21 cellular contexts compared by ENCODE assay signal in genomic region chr5:56543431-56544385, GRCh38.
A peak's percentile ranks its signal among the peaks of the same experiment; 100 is the strongest.
DNase-seq lines count a peak whose midpoint lies in the region; ATAC-seq and TF ChIP-seq lines count a peak whose summit lies in the region.
"Had no signal": no experiment of that assay in that cellular context is flagged by ENCODE, and none has a peak within 500 bp of the region (broad histone marks: within the 10 kb centered on the region; RNA-seq: fewer than 3 reads in every experiment).

No MANE protein-coding gene starts in this region.

- no peak overlapping the region for H3K4me3 ChIP-seq in esophagus squamous epithelium
- H3K4me3 ChIP-seq in psoas muscle, result no peak overlapping the region
- H3K4me3 ChIP-seq in suprapubic skin, result no peak overlapping the region
- H3K4me3 ChIP-seq: esophagus muscularis mucosa, upper lobe of left lung had no signal

- H3K27ac ChIP-seq in esophagus squamous epithelium (peak overlapping the region; percentile 42 to 55 (median 52)), psoas muscle (no peak overlapping the region), suprapubic skin (no peak overlapping the region)
- H3K27ac ChIP-seq: esophagus muscularis mucosa, upper lobe of left lung had no signal

- H3K4me1 ChIP-seq in esophagus squamous epithelium (peaks cover 0 to 19% (median 5%) of the 10 kb centered on the region in 3 donors), psoas muscle (no peaks in the 10 kb centered on the region), suprapubic skin (peaks cover 15% of the 10 kb centered on the region)
- H3K4me1 ChIP-seq: upper lobe of left lung had no signal

- no peak for ATAC-seq in stimulated activated memory B cell treated with anti-CD40 and anti-IgM and Interleukin-4, amounts not matched to agents 10 μg/mL and 1 μg/mL and 100 μg/mL, for 72 hours
- no peak for ATAC-seq in psoas muscle
- ATAC-seq in stimulated activated naive B cell treated with anti-CD40 and anti-IgM and Interleukin-4, amounts not matched to agents 10 μg/mL and 1 μg/mL and 100 μg/mL, for 72 hours (replicated peaks), result no peak
- ATAC-seq: CD8-positive, alpha-beta T cell; left ventricle myocardium superior had no signal

- no peak for TF ChIP-seq EP300 in suprapubic skin (IDR thresholded peaks at IDR 0.05)

- H3K9me3 Mint-ChIP-seq in stimulated activated memory B cell treated with anti-CD40 and anti-IgM and Interleukin-4, amounts not matched to agents 10 μg/mL and 1 μg/mL and 100 μg/mL, for 72 hours, result no peaks in the 10 kb centered on the region
- H3K9me3 Mint-ChIP-seq in stimulated activated naive B cell treated with anti-CD40 and anti-IgM and Interleukin-4, amounts not matched to agents 10 μg/mL and 1 μg/mL and 100 μg/mL, for 72 hours, result no peaks in the 10 kb centered on the region
- H3K9me3 Mint-ChIP-seq: CD8-positive, alpha-beta T cell; natural killer cell treated with Interleukin-12 subunit alpha and Interleukin-12 subunit beta and Interleukin-15 and Interleukin-18, amount 100 ng/mL, for 72 hours had no signal

- no peak for TF ChIP-seq POLR2A in esophagus squamous epithelium (IDR thresholded peaks at IDR 0.05)
- TF ChIP-seq POLR2A in suprapubic skin (IDR thresholded peaks at IDR 0.05), result no peak

- DNase-seq in HS-27A (ENCODE audit: low read depth), result peak; percentile 50
- peak; percentile 17 for DNase-seq in RKO (ENCODE audit: low spot score)
- DNase-seq in esophagus squamous epithelium (lab: John Stamatoyannopoulos, UW), result no peak
- DNase-seq in Kasumi-1 (lab: John Stamatoyannopoulos, UW), result no peak
- no peak for DNase-seq in psoas muscle
- no peak for DNase-seq in stimulated activated naive B cell treated with anti-CD40 and anti-IgM and Interleukin-4, amounts not matched to agents 10 μg/mL and 1 μg/mL and 100 μg/mL, for 72 hours
- DNase-seq in suprapubic skin (ENCODE audit: low spot score in 2 of 2), result no peak
- DNase-seq: activated CD4-positive, alpha-beta T cell treated with anti-CD3 and anti-CD28 coated beads for 48 hours; activated naive CD8-positive, alpha-beta T cell treated with anti-CD3 and anti-CD28 coated beads, Interleukin-2, amount 10 ng/mL, durations not matched to agents 7 days and 5 days; activated T-cell treated with anti-CD3 and anti-CD28 coated beads for 4 hours; CD8-positive, alpha-beta T cell; left ventricle myocardium superior; NCI-H187 treated with DMSO at 0.1 percent for 48 hours; retina; SHP77; stimulated activated CD4-positive, alpha-beta T cell treated with anti-CD3 and anti-CD28 coated beads, Interleukin-2, amount 100 ng/mL, for 48 hours; T-helper 9 cell; upper lobe of left lung had no signal

- no peak overlapping the region for H3K4me3 Mint-ChIP-seq in stimulated activated memory B cell treated with anti-CD40 and anti-IgM and Interleukin-4, amounts not matched to agents 10 μg/mL and 1 μg/mL and 100 μg/mL, for 72 hours
- no peak overlapping the region for H3K4me3 Mint-ChIP-seq in stimulated activated naive B cell treated with anti-CD40 and anti-IgM and Interleukin-4, amounts not matched to agents 10 μg/mL and 1 μg/mL and 100 μg/mL, for 72 hours
- H3K4me3 Mint-ChIP-seq: activated naive CD8-positive, alpha-beta T cell treated with anti-CD3 and anti-CD28 coated beads, Interleukin-2, amount 10 ng/mL, durations not matched to agents 7 days and 5 days; CD8-positive, alpha-beta T cell; natural killer cell treated with Interleukin-12 subunit alpha and Interleukin-12 subunit beta and Interleukin-15 and Interleukin-18, amount 100 ng/mL, for 72 hours had no signal

- H3K36me3 ChIP-seq in esophagus squamous epithelium, result no peaks in the 10 kb centered on the region
- H3K36me3 ChIP-seq in psoas muscle (ENCODE audit: insufficient read depth in 1 of 2, low read depth in 1 of 2), result no peaks in the 10 kb centered on the region
- H3K36me3 ChIP-seq in suprapubic skin, result no peaks in the 10 kb centered on the region
- H3K36me3 ChIP-seq: esophagus muscularis mucosa, upper lobe of left lung had no signal

- 32 to 58% methylated on average over 5 to 6 of the region's 6 CpGs for WGBS in esophagus squamous epithelium, 2 donors
- WGBS in psoas muscle, 3 donors, result 91 to 92% (median 91%) methylated on average over 6 of the region's 6 CpGs
- WGBS in suprapubic skin, result 62% methylated on average over 6 of the region's 6 CpGs

- no peak for TF ChIP-seq CTCF in esophagus squamous epithelium (IDR thresholded peaks at IDR 0.05)
- TF ChIP-seq CTCF in psoas muscle (IDR thresholded peaks at IDR 0.05), result no peak
- no peak for TF ChIP-seq CTCF in suprapubic skin (IDR thresholded peaks at IDR 0.05)

- H3K9me3 ChIP-seq in esophagus squamous epithelium, result no peaks in the 10 kb centered on the region
- H3K9me3 ChIP-seq in psoas muscle, result no peaks in the 10 kb centered on the region
- no peaks in the 10 kb centered on the region for H3K9me3 ChIP-seq in suprapubic skin
- H3K9me3 ChIP-seq: esophagus muscularis mucosa, upper lobe of left lung had no signal

- H3K36me3 Mint-ChIP-seq in stimulated activated memory B cell treated with anti-CD40 and anti-IgM and Interleukin-4, amounts not matched to agents 10 μg/mL and 1 μg/mL and 100 μg/mL, for 72 hours, result no peaks in the 10 kb centered on the region
- no peaks in the 10 kb centered on the region for H3K36me3 Mint-ChIP-seq in stimulated activated naive B cell treated with anti-CD40 and anti-IgM and Interleukin-4, amounts not matched to agents 10 μg/mL and 1 μg/mL and 100 μg/mL, for 72 hours
- H3K36me3 Mint-ChIP-seq: activated naive CD8-positive, alpha-beta T cell treated with anti-CD3 and anti-CD28 coated beads, Interleukin-2, amount 10 ng/mL, durations not matched to agents 7 days and 5 days; CD8-positive, alpha-beta T cell; natural killer cell treated with Interleukin-12 subunit alpha and Interleukin-12 subunit beta and Interleukin-15 and Interleukin-18, amount 100 ng/mL, for 72 hours had no signal

- peaks cover 27% of the 10 kb centered on the region for H3K4me1 Mint-ChIP-seq in stimulated activated memory B cell treated with anti-CD40 and anti-IgM and Interleukin-4, amounts not matched to agents 10 μg/mL and 1 μg/mL and 100 μg/mL, for 72 hours
- peaks cover 17 to 38% of the 10 kb centered on the region in 2 donors for H3K4me1 Mint-ChIP-seq in stimulated activated naive B cell treated with anti-CD40 and anti-IgM and Interleukin-4, amounts not matched to agents 10 μg/mL and 1 μg/mL and 100 μg/mL, for 72 hours
- H3K4me1 Mint-ChIP-seq: activated naive CD8-positive, alpha-beta T cell treated with anti-CD3 and anti-CD28 coated beads, Interleukin-2, amount 10 ng/mL, durations not matched to agents 7 days and 5 days had no signal

- peak overlapping the region; percentile 22 for H3K27ac Mint-ChIP-seq in stimulated activated memory B cell treated with anti-CD40 and anti-IgM and Interleukin-4, amounts not matched to agents 10 μg/mL and 1 μg/mL and 100 μg/mL, for 72 hours
- H3K27ac Mint-ChIP-seq in stimulated activated naive B cell treated with anti-CD40 and anti-IgM and Interleukin-4, amounts not matched to agents 10 μg/mL and 1 μg/mL and 100 μg/mL, for 72 hours, result no peak overlapping the region
- H3K27ac Mint-ChIP-seq: activated naive CD8-positive, alpha-beta T cell treated with anti-CD3 and anti-CD28 coated beads, Interleukin-2, amount 10 ng/mL, durations not matched to agents 7 days and 5 days; CD8-positive, alpha-beta T cell; natural killer cell treated with Interleukin-12 subunit alpha and Interleukin-12 subunit beta and Interleukin-15 and Interleukin-18, amount 100 ng/mL, for 72 hours had no signal

- no peaks in the 10 kb centered on the region for H3K27me3 Mint-ChIP-seq in stimulated activated memory B cell treated with anti-CD40 and anti-IgM and Interleukin-4, amounts not matched to agents 10 μg/mL and 1 μg/mL and 100 μg/mL, for 72 hours
- H3K27me3 Mint-ChIP-seq in stimulated activated naive B cell treated with anti-CD40 and anti-IgM and Interleukin-4, amounts not matched to agents 10 μg/mL and 1 μg/mL and 100 μg/mL, for 72 hours, result no peaks in the 10 kb centered on the region

- no peaks in the 10 kb centered on the region for H3K27me3 ChIP-seq in esophagus squamous epithelium
- H3K27me3 ChIP-seq in psoas muscle (ENCODE audit: insufficient read depth in 3 of 3, low read length in 2 of 3), result no peaks in the 10 kb centered on the region
- H3K27me3 ChIP-seq in suprapubic skin, result no peaks in the 10 kb centered on the region
- H3K27me3 ChIP-seq: esophagus muscularis mucosa, upper lobe of left lung had no signal

- intact Hi-C loops in esophagus squamous epithelium (cut with DNase I) (no loop called here), psoas muscle (cut with DNase I) (no loop called here)

Comparison
In these comparisons a context has a peak if more than half of its experiments do, and no peak if none do; other contexts are left out.
1. DNase-seq: peak in HS-27A (single experiment) and RKO (single experiment); none in esophagus squamous epithelium (single experiment), Kasumi-1 (0 of 2), psoas muscle (0 of 2), stimulated activated naive B cell treated with anti-CD40 and anti-IgM and Interleukin-4, amounts not matched to agents 10 μg/mL and 1 μg/mL and 100 μg/mL, for 72 hours (single experiment) and suprapubic skin (0 of 2).
2. H3K27ac ChIP-seq: peak in esophagus squamous epithelium (4 of 4); none in psoas muscle (single experiment) and suprapubic skin (single experiment).